ENCODE assay signal across 25 cellular contexts in genomic region chr12:30531731-30532678, GRCh38.
DNase-seq lines count a peak whose midpoint lies in the region; ATAC-seq, FAIRE-seq and TF ChIP-seq lines count a peak whose summit lies in the region.
"Had no signal": no experiment of that assay in that cellular context is flagged by ENCODE, and none has a peak within 500 bp of the region (broad histone marks: within the 10 kb centered on the region; RNA-seq: fewer than 3 reads in every experiment).

No MANE protein-coding gene starts in this region.

- H3K27ac ChIP-seq in 22Rv1: peak overlapping the region; percentile 11; the same call in 1 of the 2 replicates
- H3K27ac ChIP-seq in body of pancreas: peak overlapping the region in 1 of 4 donors; percentile 37
- H3K27ac ChIP-seq in keratinocyte (ENCODE audit: control insufficient read depth, insufficient read depth, low read length): no peak overlapping the region
- H3K27ac ChIP-seq: GM23248, KMS-11 had no signal

- H3K9me1 ChIP-seq in keratinocyte (ENCODE audit: control insufficient read depth, extremely low read depth, insufficient read depth, low read length): no peaks in the 10 kb centered on the region

- DNase-seq in OCI-M1 (lab: John Stamatoyannopoulos, UW) (peak; percentile 86), body of pancreas (no peak), keratinocyte (ENCODE audit: low read depth, low spot score) (no peak), NCI-H2227 (lab: John Stamatoyannopoulos, UW; ENCODE audit: unreplicated experiment) (no peak), mesothelial cell of epicardium (ENCODE audit: low spot score in 2 of 2, unreplicated experiment in 2 of 2) (no peak)
- no peak for DNase-seq in activated CD8-positive, alpha-beta T cell treated with anti-CD3 and anti-CD28 coated beads, Interleukin-2, amount 10 ng/mL, durations not matched to agents 7 days and 5 days
- DNase-seq: Calu3; DMS79 treated with DMSO at 0.1 percent for 48 hours; GM23248; HCEC 1CT; IMR-90; MM.1S; NCI-H1417; NCI-H1694 treated with DMSO at 0.1 percent for 48 hours; NCI-H2081; NCI-H345; NCI-H524; NCI-H748 treated with DMSO at 0.1 percent for 48 hours; NK-92 treated with Interleukin-12 subunit alpha and Interleukin-12 subunit beta, amount 100 ng/mL, for 24 hours; Right ventricle myocardium superior; RPMI8226 had no signal

- CTCF ChIA-PET in activated CD8-positive, alpha-beta T cell treated with anti-CD3 and anti-CD28 coated beads, Interleukin-2, amount 10 ng/mL, durations not matched to agents 7 days and 5 days (lab: Charles Lee): no interaction called here

- ATAC-seq in body of pancreas (peak; percentile 72), GM21528 (IDR thresholded peaks at IDR 0.05; ENCODE audit: low FRiP score, unreplicated experiment) (no peak)
- ATAC-seq in activated CD8-positive, alpha-beta T cell treated with anti-CD3 and anti-CD28 coated beads, Interleukin-2, amount 10 ng/mL, durations not matched to agents 7 days and 5 days: no peak

- no peaks in the 10 kb centered on the region for H4K20me1 ChIP-seq in keratinocyte (ENCODE audit: control insufficient read depth, extremely low read depth, insufficient read depth, low read length)

- no peak for TF ChIP-seq CTCF in 22Rv1 (IDR thresholded peaks at IDR 0.05)
- TF ChIP-seq CTCF in body of pancreas (IDR thresholded peaks at IDR 0.05): no peak
- no peak for TF ChIP-seq CTCF in keratinocyte (optimal IDR thresholded peaks at IDR 0.05 in 1 of 3, IDR thresholded peaks at IDR 0.05 in 1 of 3, conservative IDR thresholded peaks at IDR 0.05 in 1 of 3; ENCODE audit: extremely low read depth in 1 of 3, insufficient read depth in 2 of 3, low read length in 3 of 3)
- TF ChIP-seq CTCF in mesothelial cell of epicardium (IDR thresholded peaks at IDR 0.05; ENCODE audit: unreplicated experiment): no peak

- H3K4me1 ChIP-seq in body of pancreas (peaks cover 30% of the 10 kb centered on the region), keratinocyte (ENCODE audit: control insufficient read depth, extremely low read depth, insufficient read depth, low read length) (no peaks in the 10 kb centered on the region)

- H3K9me3 ChIP-seq in body of pancreas (no peaks in the 10 kb centered on the region), keratinocyte (ENCODE audit: control insufficient read depth, low read depth, low read length) (no peaks in the 10 kb centered on the region)

- H3K9ac ChIP-seq in keratinocyte (ENCODE audit: control insufficient read depth, extremely low read depth, insufficient read depth, low read length): no peak overlapping the region
- H3K9ac ChIP-seq: GM23248, KMS-11 had no signal

- no peaks in the 10 kb centered on the region for H3K36me3 Mint-ChIP-seq in mesothelial cell of epicardium
- H3K36me3 Mint-ChIP-seq in activated CD8-positive, alpha-beta T cell treated with anti-CD3 and anti-CD28 coated beads, Interleukin-2, amount 10 ng/mL, durations not matched to agents 7 days and 5 days (ENCODE audit: low read depth): no peaks in the 10 kb centered on the region

- peaks cover 7% of the 10 kb centered on the region for H3K9me3 Mint-ChIP-seq in mesothelial cell of epicardium
- H3K9me3 Mint-ChIP-seq in activated CD8-positive, alpha-beta T cell treated with anti-CD3 and anti-CD28 coated beads, Interleukin-2, amount 10 ng/mL, durations not matched to agents 7 days and 5 days (ENCODE audit: insufficient read depth): no peaks in the 10 kb centered on the region

- H3K4me1 Mint-ChIP-seq in mesothelial cell of epicardium: peaks cover 3% of the 10 kb centered on the region
- H3K4me1 Mint-ChIP-seq in activated CD8-positive, alpha-beta T cell treated with anti-CD3 and anti-CD28 coated beads, Interleukin-2, amount 10 ng/mL, durations not matched to agents 7 days and 5 days (ENCODE audit: low read depth): no peaks in the 10 kb centered on the region

- POLR2A ChIA-PET in activated CD8-positive, alpha-beta T cell treated with anti-CD3 and anti-CD28 coated beads, Interleukin-2, amount 10 ng/mL, durations not matched to agents 7 days and 5 days (lab: Charles Lee): no interaction called here

- H3K27me3 ChIP-seq in body of pancreas (no peaks in the 10 kb centered on the region), keratinocyte (ENCODE audit: control insufficient read depth, extremely low read depth, insufficient read depth, low read length) (no peaks in the 10 kb centered on the region)

- peak overlapping the region; percentile 37 for H3K4me2 ChIP-seq in keratinocyte (ENCODE audit: control insufficient read depth, extremely low read depth, insufficient read depth, low read depth, low read length)
- H3K4me2 ChIP-seq: KMS-11 had no signal

- no peaks in the 10 kb centered on the region for H3K36me3 ChIP-seq in body of pancreas (replicated peaks in 1 of 2; ENCODE audit: insufficient read depth in 1 of 2, low read depth in 2 of 2)
- no peaks in the 10 kb centered on the region for H3K36me3 ChIP-seq in keratinocyte (ENCODE audit: control insufficient read depth in 2 of 2, extremely low read depth in 1 of 2, insufficient read depth in 2 of 2, low read length in 2 of 2)

- intact Hi-C loops in body of pancreas (cut with DNase I): no loop called here

- no peak overlapping the region for H3K27ac Mint-ChIP-seq in mesothelial cell of epicardium
- no peak overlapping the region for H3K27ac Mint-ChIP-seq in activated CD8-positive, alpha-beta T cell treated with anti-CD3 and anti-CD28 coated beads, Interleukin-2, amount 10 ng/mL, durations not matched to agents 7 days and 5 days

- WGBS in body of pancreas, 2 donors: 68 to 72% methylated on average over 8 of the region's 8 CpGs

- TF ChIP-seq POLR2A in body of pancreas (IDR thresholded peaks at IDR 0.05): no peak

- FAIRE-seq in keratinocyte (lab: Jason Lieb, UNC): no peak
- FAIRE-seq: GM18507 had no signal

- H3K79me2 ChIP-seq in keratinocyte (ENCODE audit: control insufficient read depth, insufficient read depth, low read length): no peaks in the 10 kb centered on the region

- H3K27me3 Mint-ChIP-seq in mesothelial cell of epicardium (ENCODE audit: low read depth): no peaks in the 10 kb centered on the region
- no peaks in the 10 kb centered on the region for H3K27me3 Mint-ChIP-seq in activated CD8-positive, alpha-beta T cell treated with anti-CD3 and anti-CD28 coated beads, Interleukin-2, amount 10 ng/mL, durations not matched to agents 7 days and 5 days (ENCODE audit: low read depth)

- peak overlapping the region; percentile 69 for H2AFZ ChIP-seq in keratinocyte (ENCODE audit: control insufficient read depth, low read length)
- H2AFZ ChIP-seq: GM23248 had no signal

- no peak overlapping the region for H3K4me3 Mint-ChIP-seq in mesothelial cell of epicardium
- H3K4me3 Mint-ChIP-seq in activated CD8-positive, alpha-beta T cell treated with anti-CD3 and anti-CD28 coated beads, Interleukin-2, amount 10 ng/mL, durations not matched to agents 7 days and 5 days: no peak overlapping the region

- no peak overlapping the region for H3K4me3 ChIP-seq in body of pancreas
- H3K4me3 ChIP-seq in keratinocyte (ENCODE audit: control insufficient read depth in 2 of 3, extremely low read depth in 1 of 3, insufficient read depth in 2 of 3, low read depth in 1 of 3, low read length in 3 of 3): no peak overlapping the region
- H3K4me3 ChIP-seq: GM23248 had no signal

- dilution Hi-C loops in keratinocyte (cut with MboI; ENCODE audit: extremely low pct_ligation_motif_present, low sequenced_read_pairs): no loop called here
